Comparison of ENCODE assay signal across 12 cellular contexts in the genomic region with DNA sequence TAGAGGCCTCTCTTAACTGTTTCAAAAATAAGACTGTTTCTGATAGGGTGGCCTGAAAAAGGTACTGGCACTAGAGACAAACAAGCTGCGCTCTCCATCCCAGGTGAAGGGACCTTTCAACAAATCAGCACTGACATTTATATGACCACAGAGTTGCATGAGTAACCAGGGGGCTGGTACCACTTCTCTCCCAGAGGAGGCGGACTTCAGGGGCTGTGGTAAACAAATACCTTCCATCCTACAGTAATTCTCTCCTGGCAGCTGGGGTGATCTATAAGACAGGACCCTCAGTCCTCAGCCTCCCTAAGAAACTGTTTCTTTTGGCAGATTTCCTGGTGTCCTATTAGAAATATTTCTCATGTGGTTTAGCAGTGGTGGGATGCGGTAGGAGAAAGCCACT.
"Had no signal": no experiment of that assay in that cellular context is flagged by ENCODE, and none has a peak within 500 bp of the region (broad histone marks: within the 10 kb centered on the region; RNA-seq: fewer than 3 reads in every experiment).

No MANE protein-coding gene starts in this region.

- H3K27me3 ChIP-seq: dorsolateral prefrontal cortex, suprapubic skin had no signal

- H3K4me1 ChIP-seq: prostate gland, suprapubic skin had no signal

- ATAC-seq: naive thymus-derived CD4-positive, alpha-beta T cell; stimulated activated naive CD8-positive, alpha-beta T cell treated with anti-CD3 and anti-CD28 coated beads, Interleukin-15, Interleukin-2, amounts not matched to agents 100 U/mL and 50 U/mL, for 24 hours; T-helper 17 cell had no signal

- H3K4me3 ChIP-seq: dorsolateral prefrontal cortex, prostate gland, suprapubic skin had no signal

- H3K9me3 ChIP-seq: prostate gland, suprapubic skin had no signal

- H3K27ac ChIP-seq: prostate gland, suprapubic skin had no signal

- DNase-seq: activated effector memory CD4-positive, alpha-beta T cell treated with Interleukin-2 at 50 U/mL for 16 hours; activated T-cell treated with anti-CD3 and anti-CD28 coated beads, Interleukin-2, amount 50 U/mL, for 1 hour; dorsolateral prefrontal cortex; midbrain; naive thymus-derived CD4-positive, alpha-beta T cell; occipital lobe; stimulated activated CD4-positive, alpha-beta T cell treated with anti-CD3 and anti-CD28 coated beads, Interleukin-4, amount 100 ng/mL, for 1 hour; stimulated activated CD8-positive, alpha-beta memory T cell treated with anti-CD3 and anti-CD28 coated beads, Interleukin-4, amount 100 ng/mL, for 48 hours; stimulated activated naive CD8-positive, alpha-beta T cell treated with anti-CD3 and anti-CD28 coated beads, Interleukin-15, Interleukin-2, amounts not matched to agents 100 U/mL and 50 U/mL, for 24 hours; T-helper 17 cell had no signal
